Comparison of ENCODE assay signal across 9 cellular contexts in genomic region chr7:5478568-5479045, GRCh38. TPM values are rescaled to one million over a fixed set of nuclear protein-coding genes. Genes with fewer than 3 reads are reported as not detected.
DNase-seq lines count a peak whose midpoint lies in the region; ATAC-seq and TF ChIP-seq lines count a peak whose summit lies in the region.
"Had no signal": no experiment of that assay in that cellular context is flagged by ENCODE, and none has a peak within 500 bp of the region (broad histone marks: within the 10 kb centered on the region; RNA-seq: fewer than 3 reads in every experiment).

No MANE protein-coding gene starts in this region.

- H3K27ac ChIP-seq in gastrocnemius medialis = no peak overlapping the region

- no peaks in the 10 kb centered on the region for H3K9me3 ChIP-seq in gastrocnemius medialis

- TF ChIP-seq POLR2A in gastrocnemius medialis (IDR thresholded peaks at IDR 0.05) = no peak

- no peaks in the 10 kb centered on the region for H3K27me3 ChIP-seq in gastrocnemius medialis

- in situ Hi-C loops in gastrocnemius medialis (cut with MboI; ENCODE audit: low sequenced_read_pairs in 4 of 4) = no loop called here

- H3K36me3 ChIP-seq in gastrocnemius medialis = no peaks in the 10 kb centered on the region

- peak; percentile 34 to 83 for DNase-seq in NCI-H446 (lab: John Stamatoyannopoulos, UW)
- no peak for DNase-seq in fibroblast of villous mesenchyme (ENCODE audit: low read depth)
- DNase-seq in gastrocnemius medialis = no peak
- no peak for DNase-seq in stimulated activated CD4-positive, alpha-beta T cell treated with anti-CD3 and anti-CD28 coated beads, Interleukin-2, amount 100 ng/mL, for 48 hours
- no peak for DNase-seq in NCI-H345 (lab: John Stamatoyannopoulos, UW)
- DNase-seq: activated CD4-positive, alpha-beta memory T cell treated with anti-CD3 and anti-CD28 coated beads, Interleukin-2, amount 10 ng/mL, durations not matched to agents 7 days and 5 days had no signal

- H3K4me3 ChIP-seq in fibroblast of villous mesenchyme (ENCODE audit: low read depth, low read length) (peak overlapping the region; percentile 18), gastrocnemius medialis (peak overlapping the region in 3 of 4 donors; percentile 12 to 33 (median 18))

- ATAC-seq in GM18909 (IDR thresholded peaks at IDR 0.05; ENCODE audit: poor library complexity, unreplicated experiment) = peak; percentile 19
- ATAC-seq in gastrocnemius medialis = no peak
- ATAC-seq in HG03457 (IDR thresholded peaks at IDR 0.05; ENCODE audit: unreplicated experiment) = no peak
- ATAC-seq in HG03469 (IDR thresholded peaks at IDR 0.05; ENCODE audit: unreplicated experiment) = no peak

- TF ChIP-seq CTCF in fibroblast of villous mesenchyme (IDR thresholded peaks at IDR 0.05; ENCODE audit: insufficient read depth, low read depth, low read length) (no peak), gastrocnemius medialis (IDR thresholded peaks at IDR 0.05 in 4 of 5, conservative IDR thresholded peaks at IDR 0.05 in 1 of 5) (no peak)

- H3K4me1 ChIP-seq in gastrocnemius medialis = peaks cover 3 to 5% of the 10 kb centered on the region in 2 donors

- intact Hi-C loops in gastrocnemius medialis (cut with DNase I; ENCODE audit: low total_unique reads) = no loop called here

RNA-seq across cellular contexts. Expression of gene FBXL18, which starts 35.0 kb away (rescaled TPM):
- total RNA-seq in fibroblast of villous mesenchyme = 10.8 and 13.2 TPM in 2 replicates
- 10 to 100 TPM in 2 of 4 donors, 1 to 10 TPM in 2; 6.9 to 11.4 (median 10.6) TPM for total RNA-seq in gastrocnemius medialis

RNA-seq across cellular contexts. Expression of gene ACTB, which starts 51.8 kb away (rescaled TPM):
- total RNA-seq in fibroblast of villous mesenchyme (9,607 and 9,891 TPM in 2 replicates), gastrocnemius medialis (100 to 1,000 TPM; 174 to 628 (median 303) TPM)

RNA-seq across cellular contexts. Expression of gene TNRC18, which starts 55.0 kb away (rescaled TPM):
- total RNA-seq in fibroblast of villous mesenchyme (54.4 and 78.0 TPM in 2 replicates), gastrocnemius medialis (10 to 100 TPM in 3 of 4 donors, 1 to 10 TPM in 1; 8.7 to 31.2 (median 20.5) TPM)

Comparison
In these comparisons a context has a peak if more than half of its experiments do, and no peak if none do; other contexts are left out.
1. DNase-seq: peak in NCI-H446 (2 of 2); none in fibroblast of villous mesenchyme (single experiment), gastrocnemius medialis (0 of 2), stimulated activated CD4-positive, alpha-beta T cell treated with anti-CD3 and anti-CD28 coated beads, Interleukin-2, amount 100 ng/mL, for 48 hours (0 of 2) and NCI-H345 (single experiment).
2. RNA of gene ACTB, which starts 51.8 kb away (total RNA-seq): 9,607 to 9,891 TPM in fibroblast of villous mesenchyme; 174 to 628 TPM in gastrocnemius medialis; every median in the first group is over 10 times any median in the second.